32 cellular contexts compared by ENCODE assay signal in the genomic region with DNA sequence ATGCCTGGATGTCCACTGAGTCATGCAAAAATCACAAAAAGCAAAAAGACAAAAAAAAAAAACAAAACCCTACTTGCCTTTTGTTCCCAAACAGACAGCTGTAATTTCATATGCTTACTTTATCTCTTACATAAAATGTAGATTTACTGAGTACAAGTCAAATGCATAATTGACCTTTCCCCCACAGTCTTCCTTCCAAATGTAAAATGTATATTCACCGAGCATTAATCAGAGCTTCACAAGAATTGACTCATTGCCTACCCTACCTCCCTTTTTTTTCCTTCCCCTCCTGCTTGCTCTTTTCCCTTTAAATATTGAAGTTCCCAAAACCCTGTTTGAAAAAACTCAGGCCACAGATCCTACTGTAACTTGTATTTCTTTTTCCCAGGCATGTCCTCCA. TPM values are rescaled to one million over a fixed set of nuclear protein-coding genes. Genes with fewer than 3 reads are reported as not detected.
"Had no signal": no experiment of that assay in that cellular context is flagged by ENCODE, and none has a peak within 500 bp of the region (broad histone marks: within the 10 kb centered on the region; RNA-seq: fewer than 3 reads in every experiment).

No MANE protein-coding gene starts in this region.

- H3K4me3 ChIP-seq: coronary artery, gastrocnemius medialis, lung, mucosa of descending colon, prostate gland, sigmoid colon, stomach, thyroid gland had no signal

- H3K4me1 ChIP-seq: gastrocnemius medialis, prostate gland, sigmoid colon, stomach, thyroid gland had no signal

- H3K27ac ChIP-seq: coronary artery, gastrocnemius medialis, prostate gland, sigmoid colon, stomach, thyroid gland had no signal

- DNase-seq: dermis blood vessel endothelial cell; effector memory CD4-positive, alpha-beta T cell; foreskin fibroblast; gastrocnemius medialis; head of caudate nucleus; kidney; mucosa of descending colon; naive B cell; right cardiac atrium; sigmoid colon; stimulated activated CD4-positive, alpha-beta T cell treated with anti-CD3 and anti-CD28 coated beads, Interleukin-2, amount 100 ng/mL, for 24 hours; stimulated activated CD4-positive, alpha-beta T cell treated with anti-CD3 and anti-CD28 coated beads, Interleukin-4, amount 100 ng/mL, for 24 hours; stimulated activated naive CD4-positive, alpha-beta T cell treated with Interleukin-2 at 50 U/mL for 16 hours; stomach; thyroid gland had no signal

- ATAC-seq: esophagus mucosa; gastrocnemius medialis; left lobe of liver; mucosa of descending colon; natural killer cell treated with Interleukin-12 subunit alpha and Interleukin-12 subunit beta and Interleukin-15 and Interleukin-18, amount 100 ng/mL, for 72 hours; right cardiac atrium; stimulated activated effector memory CD8-positive, alpha-beta T cell treated with anti-CD3 and anti-CD28 coated beads, Interleukin-12 subunit alpha, Interleukin-12 subunit beta, amount 100 ng/mL, for 72 hours had no signal

- FAIRE-seq: endometrium, kidney had no signal

- H3K36me3 ChIP-seq: gastrocnemius medialis, prostate gland, sigmoid colon, stomach, thyroid gland had no signal

- H3K9me3 ChIP-seq: gastrocnemius medialis, mucosa of descending colon, prostate gland, sigmoid colon, stomach, thyroid gland had no signal

- H3K27me3 ChIP-seq: gastrocnemius medialis, sigmoid colon, stomach, thyroid gland had no signal

RNA-seq across cellular contexts. Expression of gene TMPRSS11B, which starts 32.6 kb away (rescaled TPM):
- total RNA-seq: dermis blood vessel endothelial cell; gastrocnemius medialis; glomerular endothelial cell; kidney; left lobe of liver; liver; mesothelial cell of epicardium; mucosa of descending colon; natural killer cell treated with Interleukin-12 subunit alpha and Interleukin-12 subunit beta and Interleukin-15 and Interleukin-18, amount 100 ng/mL, for 72 hours; neural crest cell; osteocyte; prostate gland; right cardiac atrium; sigmoid colon; skeletal muscle tissue; subcutaneous adipose tissue; temporal lobe; thyroid gland; urinary bladder had no signal
- polyA plus RNA-seq: urinary bladder had no signal
